In the genomic region with DNA sequence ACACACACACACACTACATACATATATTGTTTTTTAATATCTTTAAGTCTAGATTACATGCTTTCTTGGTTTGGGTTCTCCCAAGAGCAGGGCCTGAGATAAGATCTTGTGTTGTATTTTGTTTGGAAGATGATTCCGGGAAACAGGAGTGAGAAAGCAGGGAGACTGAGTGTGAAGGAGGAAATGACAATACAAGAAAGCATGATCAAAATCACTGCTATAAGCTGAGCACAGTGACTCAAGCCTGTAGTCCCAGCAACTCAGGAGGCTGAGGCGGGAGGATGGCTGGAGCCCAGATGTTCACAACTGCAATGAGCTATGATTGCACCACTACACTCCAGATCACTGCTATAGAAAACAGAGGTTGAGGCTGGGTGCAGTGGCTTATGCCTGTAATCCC, we compare ENCODE assay signal across 16 cellular contexts.
"Had no signal": no experiment of that assay in that cellular context is flagged by ENCODE, and none has a peak within 500 bp of the region (broad histone marks: within the 10 kb centered on the region; RNA-seq: fewer than 3 reads in every experiment).

No MANE protein-coding gene starts in this region.

- H3K9me3 ChIP-seq: ovary, testis, vagina had no signal

- H3K27me3 ChIP-seq: ovary, testis, vagina had no signal

- FAIRE-seq: TTC549 had no signal

- H3K27ac ChIP-seq: dorsolateral prefrontal cortex, ovary, testis, vagina had no signal

- H3K4me3 ChIP-seq: dorsolateral prefrontal cortex, ovary, testis, vagina had no signal

- H3K36me3 ChIP-seq: ovary, vagina had no signal

- ATAC-seq: activated naive CD4-positive, alpha-beta T cell treated with anti-CD3 and anti-CD28 coated beads, Interleukin-2, amount 50 U/mL, for 72 hours; esophagus mucosa; stimulated activated naive CD8-positive, alpha-beta T cell treated with anti-CD3 and anti-CD28 coated beads, Interleukin-15, amount 100 ng/mL, for 72 hours had no signal

- DNase-seq: activated CD4-positive, alpha-beta T cell treated with anti-CD3 and anti-CD28 coated beads, Interleukin-2, amount 50 U/mL, for 1 hour; activated effector memory CD4-positive, alpha-beta T cell treated with Interleukin-2 at 50 U/mL for 16 hours; activated T-cell treated with anti-CD3 and anti-CD28 coated beads, Interleukin-2, amount 50 U/mL, for 1 hour; dorsolateral prefrontal cortex; hippocampal formation; kidney glomerular epithelial cell; ovary; stimulated activated CD4-positive, alpha-beta T cell treated with anti-CD3 and anti-CD28 coated beads, Interleukin-15, amount 100 ng/mL, for 24 hours; stimulated activated CD4-positive, alpha-beta T cell treated with anti-CD3 and anti-CD28 coated beads, Interleukin-4, amount 100 ng/mL, for 24 hours; stimulated activated naive CD8-positive, alpha-beta T cell treated with anti-CD3 and anti-CD28 coated beads, Interleukin-15, amount 100 ng/mL, for 72 hours; T-helper 2 cell; testis had no signal

- H3K4me1 ChIP-seq: testis had no signal
